1 cellular context compared by ENCODE assay signal in the genomic region with DNA sequence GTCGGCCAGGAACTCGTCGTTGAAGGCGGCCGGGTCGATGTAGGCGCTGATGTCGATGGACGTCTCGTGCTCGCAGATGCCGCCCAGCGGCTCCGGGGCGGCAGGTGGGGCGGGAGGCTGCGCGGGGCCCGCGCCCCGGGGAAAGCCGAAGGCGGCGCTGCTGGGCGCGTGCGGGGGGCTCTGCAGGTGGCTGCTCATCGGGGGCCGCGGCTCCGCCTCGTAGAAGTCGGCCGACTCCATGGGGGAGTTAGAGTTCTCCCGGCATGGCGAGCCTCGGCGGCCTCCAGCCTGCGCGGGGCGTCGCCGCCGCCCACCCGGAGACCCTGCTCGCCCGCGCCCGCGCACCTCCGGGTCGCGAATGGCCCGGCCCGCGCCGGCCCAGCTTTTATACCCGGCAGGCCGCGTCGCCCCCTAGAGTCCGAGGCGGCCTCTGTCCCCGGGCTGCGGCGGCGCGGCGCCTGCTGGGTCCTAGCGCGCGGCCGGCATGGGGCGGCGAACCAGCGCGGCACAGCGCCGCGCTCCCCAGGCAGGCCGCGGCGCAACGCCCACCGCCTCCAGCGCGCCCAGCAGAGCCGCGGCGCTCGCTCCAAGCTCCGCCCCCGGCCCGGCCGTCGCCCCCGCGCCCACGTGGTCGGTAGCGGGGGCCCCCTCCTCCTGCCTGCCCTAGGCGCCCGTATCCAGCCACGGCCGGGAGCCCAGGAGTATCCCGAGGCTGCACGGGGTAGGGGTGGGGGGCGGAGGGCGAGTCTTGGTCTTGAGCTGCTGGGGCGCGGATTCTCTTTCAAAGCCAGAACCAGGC.
A peak's percentile ranks its signal among the peaks of the same experiment; 100 is the strongest.
TF ChIP-seq lines count a peak whose summit lies in the region.

Gene CEBPA, minus strand, starts transcription at position 360 of the 799 bp plus-strand sequence. Its CDS starts 120 bp downstream, at position 240.

TF ChIP-seq in HepG2, 621 proteins besides CTCF, POLR2A, EP300 and RAD21 (continued from another document and continues in another):
- TF ChIP-seq, protein P1, sequence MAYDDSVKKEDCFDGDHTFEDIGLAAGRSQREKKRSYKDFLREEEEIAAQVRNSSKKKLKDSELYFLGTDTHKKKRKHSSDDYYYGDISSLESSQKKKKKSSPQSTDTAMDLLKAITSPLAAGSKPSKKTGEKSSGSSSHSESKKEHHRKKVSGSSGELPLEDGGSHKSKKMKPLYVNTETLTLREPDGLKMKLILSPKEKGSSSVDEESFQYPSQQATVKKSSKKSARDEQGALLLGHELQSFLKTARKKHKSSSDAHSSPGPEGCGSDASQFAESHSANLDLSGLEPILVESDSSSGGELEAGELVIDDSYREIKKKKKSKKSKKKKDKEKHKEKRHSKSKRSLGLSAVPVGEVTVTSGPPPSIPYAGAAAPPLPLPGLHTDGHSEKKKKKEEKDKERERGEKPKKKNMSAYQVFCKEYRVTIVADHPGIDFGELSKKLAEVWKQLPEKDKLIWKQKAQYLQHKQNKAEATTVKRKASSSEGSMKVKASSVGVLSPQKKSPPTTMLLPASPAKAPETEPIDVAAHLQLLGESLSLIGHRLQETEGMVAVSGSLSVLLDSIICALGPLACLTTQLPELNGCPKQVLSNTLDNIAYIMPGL (CRISPR knock-in tag; IDR thresholded peaks at IDR 0.05; ENCODE audit: borderline replicate concordance in 1 of 2, low read depth in 1 of 2): peak; percentile 43 to 81; a peak in 3 of 4 replicates
- TF ChIP-seq ZNF768 (CRISPR knock-in tag; IDR thresholded peaks at IDR 0.05) (peak; percentile 73; the same call in 1 of the 2 replicates), NONO (IDR thresholded peaks at IDR 0.05) (no peak), NONO (CRISPR knock-in tag; conservative IDR thresholded peaks at IDR 0.05) (peak; percentile 67; the same call in 1 of the 2 replicates), ZMYM4 (CRISPR knock-in tag; IDR thresholded peaks at IDR 0.05) (peak; percentile 98), ZNF546 (CRISPR knock-in tag; conservative IDR thresholded peaks at IDR 0.05) (peak; percentile 82), ZNF143 (CRISPR knock-in tag; IDR thresholded peaks at IDR 0.05) (0 out of 2 replicates have a peak, but pooled peaks have one; percentile 1), ZNF136 (CRISPR knock-in tag; IDR thresholded peaks at IDR 0.05; ENCODE audit: low read depth) (no peak), RFX5 (IDR thresholded peaks at IDR 0.05; ENCODE audit: low read depth, low read length) (peak; percentile 7; the same call in 1 of the 2 replicates), ZNF629 (CRISPR knock-in tag; conservative IDR thresholded peaks at IDR 0.05) (peak; percentile 26; the same call in 1 of the 2 replicates), ZSCAN25 (CRISPR knock-in tag; IDR thresholded peaks at IDR 0.05) (peak; percentile 97), GATA4 (IDR thresholded peaks at IDR 0.05; ENCODE audit: borderline replicate concordance, low read depth) (peak; percentile 90), EEA1 (CRISPR knock-in tag; IDR thresholded peaks at IDR 0.05; ENCODE audit: borderline replicate concordance) (0 out of 2 replicates have a peak, but pooled peaks have one; percentile 8), TOE1 (CRISPR knock-in tag; IDR thresholded peaks at IDR 0.05) (peak; percentile 51; the same call in 1 of the 2 replicates), HBP1 (CRISPR knock-in tag; IDR thresholded peaks at IDR 0.05; ENCODE audit: low read depth) (peak; percentile 20; the same call in 1 of the 2 replicates), ZNF343 (CRISPR knock-in tag; IDR thresholded peaks at IDR 0.05) (peak; percentile 34; the same call in 1 of the 2 replicates), SRSF1 (optimal IDR thresholded peaks at IDR 0.05; ENCODE audit: low read depth, low read length) (peak; percentile 9), SIN3A (IDR thresholded peaks at IDR 0.05; ENCODE audit: borderline replicate concordance, low read depth, low read length) (peak; percentile 61; the same call in 1 of the 2 replicates), NKX3-1 (CRISPR knock-in tag; IDR thresholded peaks at IDR 0.05) (peak; percentile 79; the same call in 1 of the 2 replicates), KLF6 (CRISPR knock-in tag; IDR thresholded peaks at IDR 0.05) (peak; percentile 74; the same call in 1 of the 2 replicates), DMAP1 (CRISPR knock-in tag; IDR thresholded peaks at IDR 0.05) (peak; percentile 51; the same call in 1 of the 2 replicates), ZBTB44 (CRISPR knock-in tag; IDR thresholded peaks at IDR 0.05) (peak; percentile 54; the same call in 1 of the 2 replicates), PAX8 (CRISPR knock-in tag; IDR thresholded peaks at IDR 0.05; ENCODE audit: borderline replicate concordance) (peak; percentile 72; the same call in 1 of the 2 replicates), ZNF549 (CRISPR knock-in tag; IDR thresholded peaks at IDR 0.05) (peak; percentile 64; the same call in 1 of the 2 replicates), ZNF263 (CRISPR knock-in tag; IDR thresholded peaks at IDR 0.05) (peak; percentile 61; the same call in 1 of the 2 replicates), SRF (IDR thresholded peaks at IDR 0.05; ENCODE audit: low read depth, low read length) (no peak), ZNF720 (CRISPR knock-in tag; IDR thresholded peaks at IDR 0.05) (no peak), KDM2A (CRISPR knock-in tag; IDR thresholded peaks at IDR 0.05; ENCODE audit: borderline replicate concordance, low read depth) (peak; percentile 55), ZHX2 (IDR thresholded peaks at IDR 0.05; ENCODE audit: low read depth) (no peak), ZHX2 (CRISPR knock-in tag; IDR thresholded peaks at IDR 0.05; ENCODE audit: borderline replicate concordance) (peak; percentile 91), TARDBP (CRISPR knock-in tag; IDR thresholded peaks at IDR 0.05) (peak; percentile 29; the same call in 1 of the 2 replicates), MIER2 (CRISPR knock-in tag; IDR thresholded peaks at IDR 0.05) (no peak; the same call in 1 of the 2 replicates)
- TF ChIP-seq, protein P2, sequence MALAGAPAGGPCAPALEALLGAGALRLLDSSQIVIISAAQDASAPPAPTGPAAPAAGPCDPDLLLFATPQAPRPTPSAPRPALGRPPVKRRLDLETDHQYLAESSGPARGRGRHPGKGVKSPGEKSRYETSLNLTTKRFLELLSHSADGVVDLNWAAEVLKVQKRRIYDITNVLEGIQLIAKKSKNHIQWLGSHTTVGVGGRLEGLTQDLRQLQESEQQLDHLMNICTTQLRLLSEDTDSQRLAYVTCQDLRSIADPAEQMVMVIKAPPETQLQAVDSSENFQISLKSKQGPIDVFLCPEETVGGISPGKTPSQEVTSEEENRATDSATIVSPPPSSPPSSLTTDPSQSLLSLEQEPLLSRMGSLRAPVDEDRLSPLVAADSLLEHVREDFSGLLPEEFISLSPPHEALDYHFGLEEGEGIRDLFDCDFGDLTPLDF (CRISPR knock-in tag; IDR thresholded peaks at IDR 0.05): peak; percentile 76
- TF ChIP-seq, protein P3, sequence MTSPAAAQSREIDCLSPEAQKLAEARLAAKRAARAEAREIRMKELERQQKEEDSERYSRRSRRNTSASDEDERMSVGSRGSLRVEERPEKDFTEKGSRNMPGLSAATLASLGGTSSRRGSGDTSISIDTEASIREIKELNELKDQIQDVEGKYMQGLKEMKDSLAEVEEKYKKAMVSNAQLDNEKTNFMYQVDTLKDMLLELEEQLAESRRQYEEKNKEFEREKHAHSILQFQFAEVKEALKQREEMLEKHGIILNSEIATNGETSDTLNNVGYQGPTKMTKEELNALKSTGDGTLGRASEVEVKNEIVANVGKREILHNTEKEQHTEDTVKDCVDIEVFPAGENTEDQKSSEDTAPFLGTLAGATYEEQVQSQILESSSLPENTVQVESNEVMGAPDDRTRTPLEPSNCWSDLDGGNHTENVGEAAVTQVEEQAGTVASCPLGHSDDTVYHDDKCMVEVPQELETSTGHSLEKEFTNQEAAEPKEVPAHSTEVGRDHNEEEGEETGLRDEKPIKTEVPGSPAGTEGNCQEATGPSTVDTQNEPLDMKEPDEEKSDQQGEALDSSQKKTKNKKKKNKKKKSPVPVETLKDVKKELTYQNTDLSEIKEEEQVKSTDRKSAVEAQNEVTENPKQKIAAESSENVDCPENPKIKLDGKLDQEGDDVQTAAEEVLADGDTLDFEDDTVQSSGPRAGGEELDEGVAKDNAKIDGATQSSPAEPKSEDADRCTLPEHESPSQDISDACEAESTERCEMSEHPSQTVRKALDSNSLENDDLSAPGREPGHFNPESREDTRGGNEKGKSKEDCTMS (CRISPR knock-in tag; conservative IDR thresholded peaks at IDR 0.05): no peak
- TF ChIP-seq, protein P4, sequence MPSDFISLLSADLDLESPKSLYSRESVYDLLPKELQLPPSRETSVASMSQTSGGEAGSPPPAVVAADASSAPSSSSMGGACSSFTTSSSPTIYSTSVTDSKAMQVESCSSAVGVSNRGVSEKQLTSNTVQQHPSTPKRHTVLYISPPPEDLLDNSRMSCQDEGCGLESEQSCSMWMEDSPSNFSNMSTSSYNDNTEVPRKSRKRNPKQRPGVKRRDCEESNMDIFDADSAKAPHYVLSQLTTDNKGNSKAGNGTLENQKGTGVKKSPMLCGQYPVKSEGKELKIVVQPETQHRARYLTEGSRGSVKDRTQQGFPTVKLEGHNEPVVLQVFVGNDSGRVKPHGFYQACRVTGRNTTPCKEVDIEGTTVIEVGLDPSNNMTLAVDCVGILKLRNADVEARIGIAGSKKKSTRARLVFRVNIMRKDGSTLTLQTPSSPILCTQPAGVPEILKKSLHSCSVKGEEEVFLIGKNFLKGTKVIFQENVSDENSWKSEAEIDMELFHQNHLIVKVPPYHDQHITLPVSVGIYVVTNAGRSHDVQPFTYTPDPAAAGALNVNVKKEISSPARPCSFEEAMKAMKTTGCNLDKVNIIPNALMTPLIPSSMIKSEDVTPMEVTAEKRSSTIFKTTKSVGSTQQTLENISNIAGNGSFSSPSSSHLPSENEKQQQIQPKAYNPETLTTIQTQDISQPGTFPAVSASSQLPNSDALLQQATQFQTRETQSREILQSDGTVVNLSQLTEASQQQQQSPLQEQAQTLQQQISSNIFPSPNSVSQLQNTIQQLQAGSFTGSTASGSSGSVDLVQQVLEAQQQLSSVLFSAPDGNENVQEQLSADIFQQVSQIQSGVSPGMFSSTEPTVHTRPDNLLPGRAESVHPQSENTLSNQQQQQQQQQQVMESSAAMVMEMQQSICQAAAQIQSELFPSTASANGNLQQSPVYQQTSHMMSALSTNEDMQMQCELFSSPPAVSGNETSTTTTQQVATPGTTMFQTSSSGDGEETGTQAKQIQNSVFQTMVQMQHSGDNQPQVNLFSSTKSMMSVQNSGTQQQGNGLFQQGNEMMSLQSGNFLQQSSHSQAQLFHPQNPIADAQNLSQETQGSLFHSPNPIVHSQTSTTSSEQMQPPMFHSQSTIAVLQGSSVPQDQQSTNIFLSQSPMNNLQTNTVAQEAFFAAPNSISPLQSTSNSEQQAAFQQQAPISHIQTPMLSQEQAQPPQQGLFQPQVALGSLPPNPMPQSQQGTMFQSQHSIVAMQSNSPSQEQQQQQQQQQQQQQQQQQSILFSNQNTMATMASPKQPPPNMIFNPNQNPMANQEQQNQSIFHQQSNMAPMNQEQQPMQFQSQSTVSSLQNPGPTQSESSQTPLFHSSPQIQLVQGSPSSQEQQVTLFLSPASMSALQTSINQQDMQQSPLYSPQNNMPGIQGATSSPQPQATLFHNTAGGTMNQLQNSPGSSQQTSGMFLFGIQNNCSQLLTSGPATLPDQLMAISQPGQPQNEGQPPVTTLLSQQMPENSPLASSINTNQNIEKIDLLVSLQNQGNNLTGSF (CRISPR knock-in tag; IDR thresholded peaks at IDR 0.05): peak; percentile 97
